ENCODE assay signal across 26 cellular contexts in genomic region chr2:193270816-193271215, GRCh38.
DNase-seq lines count a peak whose midpoint lies in the region; ATAC-seq and TF ChIP-seq lines count a peak whose summit lies in the region.
"Had no signal": no experiment of that assay in that cellular context is flagged by ENCODE, and none has a peak within 500 bp of the region (broad histone marks: within the 10 kb centered on the region; RNA-seq: fewer than 3 reads in every experiment).

No MANE protein-coding gene starts in this region.

- intact Hi-C loops in colonic mucosa (cut with DNase I), result no loop called here
- intact Hi-C loops in left colon (cut with DNase I, micrococcal nuclease), result no loop called here
- intact Hi-C loops in aorta (cut with DNase I), result no loop called here

- TF ChIP-seq CTCF in colonic mucosa (IDR thresholded peaks at IDR 0.05) (no peak), neural progenitor cell (IDR thresholded peaks at IDR 0.05) (no peak)

- no peaks in the 10 kb centered on the region for H3K79me2 ChIP-seq in neural progenitor cell (ENCODE audit: low read depth)

- peak overlapping the region; percentile 47 for H3K27ac Mint-ChIP-seq in neural progenitor cell
- H3K27ac Mint-ChIP-seq: CD4-positive, alpha-beta memory T cell; CD4-positive, CD25-positive, alpha-beta regulatory T cell; CD8-positive, alpha-beta memory T cell had no signal

- H3K27me3 ChIP-seq in colonic mucosa, result no peaks in the 10 kb centered on the region
- H3K27me3 ChIP-seq in neural progenitor cell, result no peaks in the 10 kb centered on the region
- H3K27me3 ChIP-seq in aorta (ENCODE audit: control insufficient read depth in 1 of 2, insufficient read depth in 2 of 2, low read length in 1 of 2), result no peaks in the 10 kb centered on the region
- H3K27me3 ChIP-seq: BE2C, BLaER1 had no signal

- H3K27ac ChIP-seq in colonic mucosa (peak overlapping the region; percentile 73), neural progenitor cell (no peak overlapping the region), aorta (ENCODE audit: low read depth in 1 of 2, low read length in 2 of 2) (no peak overlapping the region)
- H3K27ac ChIP-seq: BLaER1 had no signal

- no peaks in the 10 kb centered on the region for H3K9me3 Mint-ChIP-seq in neural progenitor cell

- H3K4me2 ChIP-seq in neural progenitor cell, result no peak overlapping the region
- H3K4me2 ChIP-seq: BLaER1 had no signal

- H2AFZ ChIP-seq in neural progenitor cell (replicated peaks), result no peak overlapping the region

- H3K9me3 ChIP-seq in colonic mucosa, result no peaks in the 10 kb centered on the region
- no peaks in the 10 kb centered on the region for H3K9me3 ChIP-seq in neural progenitor cell (ENCODE audit: low read depth)
- no peaks in the 10 kb centered on the region for H3K9me3 ChIP-seq in aorta (ENCODE audit: control insufficient read depth, low read length)
- H3K9me3 ChIP-seq: BE2C, BLaER1 had no signal

- H3K36me3 ChIP-seq in colonic mucosa (no peaks in the 10 kb centered on the region), neural progenitor cell (no peaks in the 10 kb centered on the region), aorta (ENCODE audit: control insufficient read depth in 1 of 2, insufficient read depth in 2 of 2, low read length in 1 of 2) (no peaks in the 10 kb centered on the region)
- H3K36me3 ChIP-seq: BE2C, BLaER1 had no signal

- no peak overlapping the region for H3K4me3 Mint-ChIP-seq in neural progenitor cell
- H3K4me3 Mint-ChIP-seq: CD14-positive monocyte; CD4-positive, alpha-beta memory T cell; CD4-positive, CD25-positive, alpha-beta regulatory T cell; CD8-positive, alpha-beta memory T cell had no signal

- H3K4me1 ChIP-seq in colonic mucosa, result no peaks in the 10 kb centered on the region
- H3K4me1 ChIP-seq in neural progenitor cell, result no peaks in the 10 kb centered on the region
- no peaks in the 10 kb centered on the region for H3K4me1 ChIP-seq in aorta (ENCODE audit: control insufficient read depth in 1 of 2, insufficient read depth in 2 of 2, low read length in 2 of 2)
- H3K4me1 ChIP-seq: BE2C, BLaER1 had no signal

- no peaks in the 10 kb centered on the region for H4K20me1 ChIP-seq in neural progenitor cell (ENCODE audit: low read depth)
- H4K20me1 ChIP-seq: BLaER1 had no signal

- no peaks in the 10 kb centered on the region for H3K36me3 Mint-ChIP-seq in neural progenitor cell
- H3K36me3 Mint-ChIP-seq: CD14-positive monocyte; CD4-positive, alpha-beta memory T cell; CD4-positive, CD25-positive, alpha-beta regulatory T cell; CD8-positive, alpha-beta memory T cell had no signal

- H3F3A ChIP-seq in neural progenitor cell (ENCODE audit: low read depth), result no peaks in the 10 kb centered on the region

- ATAC-seq in left colon, result peak; percentile 95
- ATAC-seq in HG03442 (IDR thresholded peaks at IDR 0.05; ENCODE audit: unreplicated experiment), result no peak
- ATAC-seq in GM19023 (IDR thresholded peaks at IDR 0.05; ENCODE audit: unreplicated experiment), result no peak
- ATAC-seq in aorta (ENCODE audit: low FRiP score), result no peak
- ATAC-seq: GM12878 had no signal

- no peaks in the 10 kb centered on the region for H3K27me3 Mint-ChIP-seq in neural progenitor cell (ENCODE audit: insufficient read depth, low read depth)
- H3K27me3 Mint-ChIP-seq: CD4-positive, alpha-beta memory T cell; CD4-positive, CD25-positive, alpha-beta regulatory T cell; CD8-positive, alpha-beta memory T cell had no signal

- no peaks in the 10 kb centered on the region for H3K4me1 Mint-ChIP-seq in neural progenitor cell
- H3K4me1 Mint-ChIP-seq: CD4-positive, CD25-positive, alpha-beta regulatory T cell; CD8-positive, alpha-beta memory T cell had no signal

- H3K9ac ChIP-seq in colonic mucosa (ENCODE audit: low read depth in 2 of 2, low read length in 2 of 2), result no peak overlapping the region
- no peak overlapping the region for H3K9ac ChIP-seq in neural progenitor cell
- H3K9ac ChIP-seq: BLaER1 had no signal

- DNase-seq in HuH-7 (ENCODE audit: low spot score) (peak; percentile 6), colonic mucosa (no peak), left colon (no peak), neural progenitor cell (ENCODE audit: low spot score) (no peak), T1000 (lab: John Stamatoyannopoulos, UW) (no peak), aorta (no peak)
- DNase-seq: 8988T; ACHN; BE2C; C1 segment of cervical spinal cord; CD4-positive, alpha-beta memory T cell; CD4-positive, CD25-positive, alpha-beta regulatory T cell; CD8-positive, alpha-beta memory T cell; COR-L47; DMS 273 treated with DMSO at 0.1 percent for 48 hours; DMS153; DMS53; DMS79; DND-41; EL; GDM1 had no signal

- H3K4me3 ChIP-seq in colonic mucosa, result no peak overlapping the region
- H3K4me3 ChIP-seq in neural progenitor cell, result no peak overlapping the region
- no peak overlapping the region for H3K4me3 ChIP-seq in aorta (ENCODE audit: low read length in 2 of 2)
- H3K4me3 ChIP-seq: BLaER1, GM12878 had no signal
